7 cellular contexts compared by ENCODE assay signal in the genomic region with DNA sequence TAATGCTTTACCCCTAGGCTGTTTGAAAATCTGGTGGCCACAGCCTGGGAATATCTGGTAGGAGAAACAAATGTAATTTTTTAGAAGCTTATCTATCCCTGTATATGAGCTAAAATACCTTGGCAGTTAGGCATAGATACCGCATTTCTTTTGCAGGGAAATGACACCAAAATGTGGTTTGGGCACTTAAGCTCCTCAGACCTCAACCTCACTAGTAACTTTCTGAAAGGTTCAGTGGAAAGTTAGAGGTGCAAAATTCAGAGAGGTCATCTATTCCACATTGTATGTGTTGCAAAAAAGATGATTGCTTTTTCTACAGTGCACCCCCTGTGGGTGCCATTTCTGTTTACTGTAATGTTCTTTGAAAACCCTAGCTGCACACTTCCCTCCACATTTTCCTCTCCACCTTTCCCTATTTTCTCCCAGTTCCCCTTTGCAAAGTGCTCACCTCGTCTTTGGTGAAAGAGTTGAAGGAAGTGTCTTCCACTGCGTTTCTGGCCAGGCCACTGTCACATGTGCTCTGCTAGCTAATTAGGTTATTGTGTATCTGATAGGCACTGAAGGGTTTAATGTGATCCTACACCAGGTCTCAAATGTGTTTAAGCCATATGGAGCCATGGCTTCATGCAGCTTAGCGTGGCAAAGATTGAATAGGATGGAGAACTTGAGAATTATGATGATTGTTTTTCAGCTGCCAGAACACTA. TPM values are rescaled to one million over a fixed set of nuclear protein-coding genes. Genes with fewer than 3 reads are reported as not detected.
DNase-seq lines count a peak whose midpoint lies in the region; ATAC-seq, FAIRE-seq and TF ChIP-seq lines count a peak whose summit lies in the region.

No MANE protein-coding gene starts in this region.

- peak overlapping the region; percentile 74 for H3K9ac ChIP-seq in mucosa of stomach (ENCODE audit: low read length)

- WGBS in body of pancreas, 2 donors: 3 to 6% methylated on average over 4 of the region's 4 CpGs

- intact Hi-C loops in body of pancreas (cut with DNase I): no loop called here

- H3K36me3 ChIP-seq in body of pancreas (replicated peaks in 1 of 2; ENCODE audit: insufficient read depth in 1 of 2, low read depth in 2 of 2) (no peaks in the 10 kb centered on the region), mucosa of stomach (ENCODE audit: control insufficient read depth, insufficient read depth, low read length) (no peaks in the 10 kb centered on the region)

- no peak for ATAC-seq in body of pancreas
- ATAC-seq in GM19455 (IDR thresholded peaks at IDR 0.05; ENCODE audit: unreplicated experiment): no peak

- FAIRE-seq in GM12891 (lab: Jason Lieb, UNC): peak; percentile 69

- DNase-seq in GM12891 (ENCODE audit: insufficient read length, low spot score): no peak
- DNase-seq in NCI-H524 (lab: John Stamatoyannopoulos, UW): peak; percentile 54 to 87
- DNase-seq in body of pancreas: no peak
- DNase-seq in HuH-7 (ENCODE audit: low spot score): no peak
- no peak for DNase-seq in anterior cingulate cortex (lab: John Stamatoyannopoulos, UW)

- TF ChIP-seq CTCF in body of pancreas (IDR thresholded peaks at IDR 0.05): no peak

- H3K27me3 ChIP-seq in body of pancreas: no peaks in the 10 kb centered on the region
- no peaks in the 10 kb centered on the region for H3K27me3 ChIP-seq in mucosa of stomach (ENCODE audit: control insufficient read depth, insufficient read depth, low read length)

- H3K9me3 ChIP-seq in body of pancreas (no peaks in the 10 kb centered on the region), mucosa of stomach (ENCODE audit: control insufficient read depth, low read length) (no peaks in the 10 kb centered on the region)

- H3K4me1 ChIP-seq in body of pancreas: peaks cover 51% of the 10 kb centered on the region
- peaks cover 11% of the 10 kb centered on the region for H3K4me1 ChIP-seq in mucosa of stomach (ENCODE audit: control insufficient read depth, insufficient read depth, low read length)

- TF ChIP-seq POLR2A in GM12891 (IDR thresholded peaks at IDR 0.05; ENCODE audit: low read depth, low read length): no peak
- TF ChIP-seq POLR2A in body of pancreas (IDR thresholded peaks at IDR 0.05): no peak

- peak overlapping the region; percentile 78 to 93 (median 86) for H3K27ac ChIP-seq in body of pancreas

- H3K4me3 ChIP-seq in body of pancreas (peak overlapping the region in 1 of 2 donors; percentile 74), mucosa of stomach (ENCODE audit: low read length) (peak overlapping the region; percentile 42)

TF ChIP-seq in GM12891, 5 proteins besides CTCF, POLR2A, EP300 and RAD21:
- TF ChIP-seq SPI1 (IDR thresholded peaks at IDR 0.05; ENCODE audit: low read depth, low read length): peak; percentile 59
- no peak for TF ChIP-seq POLR2AphosphoS5 (IDR thresholded peaks at IDR 0.05; ENCODE audit: low read depth, low read length)
TF ChIP-seq in GM12891: peak in this region for 1.

RNA-seq across cellular contexts. Expression of gene SACM1L, which starts 1.3 kb away (rescaled TPM):
- 12.0 TPM for polyA plus RNA-seq in GM12891 (2012; ENCODE audit: low read depth, missing spikeins)
- 10 to 100 TPM; 25.1 to 49.5 TPM for total RNA-seq in body of pancreas

Comparison
In these comparisons a context has a peak if more than half of its experiments do, and no peak if none do; other contexts are left out.
1. DNase-seq: peak in NCI-H524 (2 of 2); none in GM12891 (single experiment), body of pancreas (0 of 4), HuH-7 (single experiment) and anterior cingulate cortex (0 of 58).